Comparison of ENCODE assay signal across 8 cellular contexts in genomic region chr1:93348104-93348780, GRCh38. TPM values are rescaled to one million over a fixed set of nuclear protein-coding genes. Genes with fewer than 3 reads are reported as not detected.
DNase-seq lines count a peak whose midpoint lies in the region; ATAC-seq and TF ChIP-seq lines count a peak whose summit lies in the region.

No MANE protein-coding gene starts in this region.

- H3K4me1 Mint-ChIP-seq in activated naive CD4-positive, alpha-beta T cell treated with anti-CD3 and anti-CD28 coated beads for 36 hours (ENCODE audit: low read depth) = peaks cover 41% of the 10 kb centered on the region
- H3K4me1 Mint-ChIP-seq in activated naive CD8-positive, alpha-beta T cell treated with anti-CD3 and anti-CD28 coated beads for 36 hours = peaks cover 41% of the 10 kb centered on the region

- H3K27me3 Mint-ChIP-seq in activated naive CD4-positive, alpha-beta T cell treated with anti-CD3 and anti-CD28 coated beads for 36 hours (ENCODE audit: low read depth) = no peaks in the 10 kb centered on the region
- no peaks in the 10 kb centered on the region for H3K27me3 Mint-ChIP-seq in activated naive CD8-positive, alpha-beta T cell treated with anti-CD3 and anti-CD28 coated beads for 36 hours

- no peaks in the 10 kb centered on the region for H3K9me3 Mint-ChIP-seq in activated naive CD4-positive, alpha-beta T cell treated with anti-CD3 and anti-CD28 coated beads for 36 hours
- no peaks in the 10 kb centered on the region for H3K9me3 Mint-ChIP-seq in activated naive CD8-positive, alpha-beta T cell treated with anti-CD3 and anti-CD28 coated beads for 36 hours

- no peak for TF ChIP-seq CTCF in left lung (IDR thresholded peaks at IDR 0.05)
- TF ChIP-seq CTCF in tibial nerve (IDR thresholded peaks at IDR 0.05) = no peak

- peak overlapping the region; percentile 96 for H3K27ac Mint-ChIP-seq in activated naive CD4-positive, alpha-beta T cell treated with anti-CD3 and anti-CD28 coated beads for 36 hours
- peak overlapping the region; percentile 48 for H3K27ac Mint-ChIP-seq in activated naive CD8-positive, alpha-beta T cell treated with anti-CD3 and anti-CD28 coated beads for 36 hours

- H3K4me3 ChIP-seq in left lung (peak overlapping the region; percentile 64 to 74), tibial nerve (peak overlapping the region; percentile 80 to 97 (median 90))

- H3K27ac ChIP-seq in left lung (peak overlapping the region in 1 of 2 donors; percentile 91), tibial nerve (peak overlapping the region in 1 of 4 donors; percentile 48)

- DNase-seq in activated naive CD4-positive, alpha-beta T cell treated with anti-CD3 and anti-CD28 coated beads for 36 hours = no peak
- DNase-seq in activated naive CD4-positive, alpha-beta T cell treated with anti-CD3 and anti-CD28 coated beads, Interleukin-2, amount 50 U/mL, for 16 hours = no peak
- DNase-seq in activated naive CD8-positive, alpha-beta T cell treated with anti-CD3 and anti-CD28 coated beads for 36 hours = no peak
- no peak for DNase-seq in left lung
- DNase-seq in tibial nerve (ENCODE audit: low spot score in 2 of 2) = no peak
- DNase-seq in SHP77 treated with DMSO at 0.1 percent for 48 hours (lab: John Stamatoyannopoulos, UW) = no peak
- no peak for DNase-seq in stimulated activated CD4-positive, alpha-beta T cell treated with anti-CD3 and anti-CD28 coated beads, Interleukin-4, amount 100 ng/mL, for 4 hours

- WGBS in tibial nerve, 2 donors = 13 to 14% methylated on average over 3 of the region's 3 CpGs

- H3K36me3 Mint-ChIP-seq in activated naive CD4-positive, alpha-beta T cell treated with anti-CD3 and anti-CD28 coated beads for 36 hours (ENCODE audit: low read depth) = peaks cover 23% of the 10 kb centered on the region
- peaks cover 33% of the 10 kb centered on the region for H3K36me3 Mint-ChIP-seq in activated naive CD8-positive, alpha-beta T cell treated with anti-CD3 and anti-CD28 coated beads for 36 hours

- intact Hi-C loops in activated naive CD4-positive, alpha-beta T cell treated with anti-CD3 and anti-CD28 coated beads for 36 hours (cut with micrococcal nuclease) = loop anchor here (2.0 to 5.0 kb wide), 4 partner anchors 345 to 1037 kb away; no protein-coding TSS in a partner anchor
- intact Hi-C loops in left lung (cut with DNase I) = no loop called here

- ATAC-seq in left lung (no peak), HG03469 (IDR thresholded peaks at IDR 0.05; ENCODE audit: unreplicated experiment) (no peak)

- no peak for TF ChIP-seq POLR2A in tibial nerve (IDR thresholded peaks at IDR 0.05)

- peak overlapping the region; percentile 83 for H3K4me3 Mint-ChIP-seq in activated naive CD4-positive, alpha-beta T cell treated with anti-CD3 and anti-CD28 coated beads for 36 hours
- H3K4me3 Mint-ChIP-seq in activated naive CD8-positive, alpha-beta T cell treated with anti-CD3 and anti-CD28 coated beads for 36 hours = peak overlapping the region; percentile 98

- H3K4me1 ChIP-seq in left lung (peaks cover 18 to 45% of the 10 kb centered on the region in 2 donors), tibial nerve (peaks cover 0 to 70% (median 24%) of the 10 kb centered on the region in 4 donors)

- H3K27me3 ChIP-seq in left lung = no peaks in the 10 kb centered on the region
- H3K27me3 ChIP-seq in tibial nerve = no peaks in the 10 kb centered on the region

- H3K36me3 ChIP-seq in left lung (peaks cover 0 to 4% of the 10 kb centered on the region in 2 donors), tibial nerve (no peaks in the 10 kb centered on the region)

- H3K9me3 ChIP-seq in left lung (no peaks in the 10 kb centered on the region), tibial nerve (no peaks in the 10 kb centered on the region)

- TF ChIP-seq EP300 in tibial nerve (IDR thresholded peaks at IDR 0.05) = no peak

- CTCF ChIA-PET in activated naive CD4-positive, alpha-beta T cell treated with anti-CD3 and anti-CD28 coated beads for 36 hours (lab: Charles Lee) = no interaction called here

RNA-seq across cellular contexts. Expression of gene DR1, which starts 2.5 kb away (rescaled TPM):
- total RNA-seq in activated naive CD4-positive, alpha-beta T cell treated with anti-CD3 and anti-CD28 coated beads for 36 hours = 10 to 100 TPM; 76.3 to 80.3 TPM
- total RNA-seq in activated naive CD8-positive, alpha-beta T cell treated with anti-CD3 and anti-CD28 coated beads for 36 hours = 10 to 100 TPM; 86.6 to 92.0 TPM
- total RNA-seq in left lung = 10 to 100 TPM; 54.7 to 56.1 TPM
- 10 to 100 TPM; 21.0 to 31.6 (median 26.2) TPM for total RNA-seq in tibial nerve
